In genomic region chr5:95925939-95926338, GRCh38 we compare ENCODE assay signal across 1 cellular context.
TF ChIP-seq lines count a peak whose summit lies in the region.

No MANE protein-coding gene starts in this region.

TF ChIP-seq in HepG2, 621 proteins besides CTCF, POLR2A, EP300 and RAD21 (continued from another document):
- no peak for TF ChIP-seq THAP8 (CRISPR knock-in tag; IDR thresholded peaks at IDR 0.05; ENCODE audit: borderline replicate concordance)
- no peak for TF ChIP-seq PCBP2 (optimal IDR thresholded peaks at IDR 0.05; ENCODE audit: low read depth, low read length, poor library complexity, severe bottlenecking)
- TF ChIP-seq MNT (IDR thresholded peaks at IDR 0.05) = no peak
- TF ChIP-seq U2AF2 (IDR thresholded peaks at IDR 0.05; ENCODE audit: low read depth, low read length) = no peak
- no peak for TF ChIP-seq ZNF775 (CRISPR knock-in tag; IDR thresholded peaks at IDR 0.05; ENCODE audit: borderline replicate concordance)
- no peak for TF ChIP-seq ZMYM3 (CRISPR knock-in tag; IDR thresholded peaks at IDR 0.05)
- no peak for TF ChIP-seq BRCA1 (CRISPR knock-in tag; IDR thresholded peaks at IDR 0.05)
